Comparison of ENCODE assay signal across 2 cellular contexts in genomic region chr3:133289322-133289721, GRCh38.
TF ChIP-seq lines count a peak whose summit lies in the region.

No MANE protein-coding gene starts in this region.

TF ChIP-seq in HepG2, 621 proteins besides CTCF, POLR2A, EP300 and RAD21 (continued from another document):
- TF ChIP-seq ATF7 (IDR thresholded peaks at IDR 0.05) (peak; percentile 93), ATF7 (CRISPR knock-in tag; IDR thresholded peaks at IDR 0.05) (no peak), ZNF468 (CRISPR knock-in tag; IDR thresholded peaks at IDR 0.05) (no peak), RFX1 (IDR thresholded peaks at IDR 0.05) (no peak)

TF ChIP-seq in SK-N-SH treated with all-trans-retinoic acid at 6 μM for 48 hours, 23 proteins besides CTCF, POLR2A, EP300 and RAD21 (continued from another document):
- no peak for TF ChIP-seq PPARA (CRISPR knock-in tag; IDR thresholded peaks at IDR 0.05; ENCODE audit: borderline replicate concordance)
- TF ChIP-seq ZFP30 (CRISPR knock-in tag; IDR thresholded peaks at IDR 0.05): no peak
- no peak for TF ChIP-seq PATZ1 (CRISPR knock-in tag; IDR thresholded peaks at IDR 0.05; ENCODE audit: borderline replicate concordance)
- no peak for TF ChIP-seq POU6F1 (CRISPR knock-in tag; IDR thresholded peaks at IDR 0.05; ENCODE audit: borderline replicate concordance, low read depth)
- no peak for TF ChIP-seq ESRRG (CRISPR knock-in tag; IDR thresholded peaks at IDR 0.05)
- no peak for TF ChIP-seq CSDC2 (CRISPR knock-in tag; IDR thresholded peaks at IDR 0.05)
